6 cellular contexts compared by ENCODE assay signal in the genomic region with DNA sequence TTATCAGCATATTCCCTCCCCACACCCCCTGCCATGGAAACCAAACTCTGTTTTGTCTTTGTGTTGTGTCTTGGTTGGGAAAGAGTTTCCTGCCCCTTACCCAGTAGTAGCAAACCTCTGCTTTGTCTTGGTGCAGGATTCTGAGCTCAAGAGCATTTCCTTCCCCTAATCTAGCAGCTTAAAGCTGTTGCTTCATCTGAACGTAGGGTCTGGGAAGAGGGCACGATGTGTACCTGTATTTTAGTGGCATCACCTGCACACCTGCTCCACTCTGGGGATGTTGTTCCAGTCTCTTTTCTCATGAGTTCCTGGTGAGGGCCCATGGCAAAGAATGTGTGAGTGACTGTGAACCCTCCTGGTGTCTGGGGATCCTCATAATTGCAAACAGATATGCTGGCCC.
"Had no signal": no experiment of that assay in that cellular context is flagged by ENCODE, and none has a peak within 500 bp of the region (broad histone marks: within the 10 kb centered on the region; RNA-seq: fewer than 3 reads in every experiment).

No MANE protein-coding gene starts in this region.

- H3K9me3 Mint-ChIP-seq: H9 had no signal

- H3K4me3 ChIP-seq: GM23248, K562 had no signal

- H3K27ac Mint-ChIP-seq: H9 had no signal

- DNase-seq: GM23248, GOT3, H9, HCEC 1CT, IMR-90 had no signal

- H3K4me3 Mint-ChIP-seq: H9 had no signal

- H3K27ac ChIP-seq: GM23248 had no signal
